In the genomic region with DNA sequence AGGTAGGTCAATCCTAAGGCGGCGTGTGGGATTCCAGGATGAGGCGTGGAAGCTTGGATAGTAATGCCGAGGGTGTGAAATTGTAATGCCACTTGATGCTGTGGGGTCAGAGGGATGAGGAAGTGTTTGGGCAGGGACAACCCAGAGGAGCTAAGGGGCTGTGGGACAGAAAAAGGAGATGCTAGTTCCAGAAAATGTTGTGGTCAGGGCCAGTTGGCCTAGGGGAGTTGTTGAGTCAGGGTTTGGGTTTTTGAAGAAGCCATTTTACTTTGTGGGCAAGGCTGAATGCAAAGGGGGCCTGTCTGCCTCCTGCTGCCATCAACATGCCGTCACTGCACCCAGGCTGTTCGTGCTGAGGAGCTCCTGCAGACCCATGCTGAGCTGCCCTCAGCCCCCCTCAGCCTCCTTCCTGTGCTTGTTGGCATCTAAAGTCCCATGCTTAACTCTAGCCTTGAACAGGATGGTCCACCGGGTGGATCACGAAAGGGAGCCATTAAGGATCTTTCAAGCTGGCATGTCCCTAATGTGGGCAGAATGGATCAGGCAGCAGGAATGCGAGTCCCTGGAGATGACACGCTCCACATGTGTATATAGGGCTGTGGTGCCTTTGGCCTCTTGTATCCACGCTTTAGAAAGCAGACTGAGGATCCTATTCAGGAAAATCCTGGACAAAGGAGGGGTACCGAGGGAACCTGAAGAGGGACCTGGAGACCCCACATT, we compare ENCODE assay signal across 21 cellular contexts. TPM values are rescaled to one million over a fixed set of nuclear protein-coding genes. Genes with fewer than 3 reads are reported as not detected.
"Had no signal": no experiment of that assay in that cellular context is flagged by ENCODE, and none has a peak within 500 bp of the region (broad histone marks: within the 10 kb centered on the region; RNA-seq: fewer than 3 reads in every experiment).

No MANE protein-coding gene starts in this region.

- H3K4me1 ChIP-seq: breast epithelium, pancreas, sigmoid colon had no signal

- FAIRE-seq: frontal cortex, pancreas, TTC549 had no signal

- H3K9me3 ChIP-seq: breast epithelium, pancreas, sigmoid colon had no signal

- H3K27me3 ChIP-seq: breast epithelium, pancreas, sigmoid colon had no signal

- DNase-seq: activated CD4-positive, alpha-beta T cell treated with anti-CD3 and anti-CD28 coated beads, Interleukin-2, amount 10 ng/mL, durations not matched to agents 24 days and 14 days; activated CD4-positive, CD25-positive, alpha-beta regulatory T cell; activated CD8-positive, alpha-beta memory T cell treated with anti-CD3 and anti-CD28 coated beads for 24 hours; activated naive CD8-positive, alpha-beta T cell treated with anti-CD3 and anti-CD28 coated beads, Interleukin-2, amount 10 ng/mL, durations not matched to agents 7 days and 5 days; anterior cingulate cortex; dermis blood vessel endothelial cell; effector memory CD8-positive, alpha-beta T cell; head of caudate nucleus; kidney glomerular epithelial cell; left ventricle myocardium superior; pancreas; sigmoid colon; stimulated activated CD4-positive, alpha-beta T cell treated with anti-CD3 and anti-CD28 coated beads, Interleukin-4, amount 100 ng/mL, for 1 hour; stimulated activated naive CD4-positive, alpha-beta T cell treated with Interleukin-2 at 50 U/mL for 16 hours; T-helper 17 cell had no signal

- H3K36me3 ChIP-seq: breast epithelium, pancreas, sigmoid colon had no signal

- H3K4me3 ChIP-seq: breast epithelium, pancreas, sigmoid colon had no signal

- ATAC-seq: effector memory CD8-positive, alpha-beta T cell; left ventricle myocardium superior; pancreas; T-helper 17 cell had no signal

- H3K27ac ChIP-seq: breast epithelium, epithelial cell of prostate, pancreas, sigmoid colon had no signal

RNA-seq across cellular contexts. Expression of gene C11orf16, which starts 2.1 kb away (rescaled TPM):
- total RNA-seq: activated CD4-positive, alpha-beta T cell treated with anti-CD3 and anti-CD28 coated beads, Interleukin-2, amount 10 ng/mL, durations not matched to agents 24 days and 14 days; activated naive CD8-positive, alpha-beta T cell treated with anti-CD3 and anti-CD28 coated beads, Interleukin-2, amount 10 ng/mL, durations not matched to agents 7 days and 5 days; breast epithelium; cerebellum; dermis blood vessel endothelial cell; frontal cortex; left ventricle myocardium superior; pancreas; sigmoid colon; T-helper 17 cell had no signal
- polyA plus RNA-seq: neural cell, pancreas, sigmoid colon had no signal

RNA-seq across cellular contexts. Expression of gene ASCL3, which starts 12.2 kb away (rescaled TPM):
- total RNA-seq: activated CD4-positive, alpha-beta T cell treated with anti-CD3 and anti-CD28 coated beads, Interleukin-2, amount 10 ng/mL, durations not matched to agents 24 days and 14 days; activated naive CD8-positive, alpha-beta T cell treated with anti-CD3 and anti-CD28 coated beads, Interleukin-2, amount 10 ng/mL, durations not matched to agents 7 days and 5 days; breast epithelium; cerebellum; dermis blood vessel endothelial cell; frontal cortex; left ventricle myocardium superior; sigmoid colon; T-helper 17 cell had no signal
- polyA plus RNA-seq: neural cell, pancreas, sigmoid colon had no signal
